In the genomic region with DNA sequence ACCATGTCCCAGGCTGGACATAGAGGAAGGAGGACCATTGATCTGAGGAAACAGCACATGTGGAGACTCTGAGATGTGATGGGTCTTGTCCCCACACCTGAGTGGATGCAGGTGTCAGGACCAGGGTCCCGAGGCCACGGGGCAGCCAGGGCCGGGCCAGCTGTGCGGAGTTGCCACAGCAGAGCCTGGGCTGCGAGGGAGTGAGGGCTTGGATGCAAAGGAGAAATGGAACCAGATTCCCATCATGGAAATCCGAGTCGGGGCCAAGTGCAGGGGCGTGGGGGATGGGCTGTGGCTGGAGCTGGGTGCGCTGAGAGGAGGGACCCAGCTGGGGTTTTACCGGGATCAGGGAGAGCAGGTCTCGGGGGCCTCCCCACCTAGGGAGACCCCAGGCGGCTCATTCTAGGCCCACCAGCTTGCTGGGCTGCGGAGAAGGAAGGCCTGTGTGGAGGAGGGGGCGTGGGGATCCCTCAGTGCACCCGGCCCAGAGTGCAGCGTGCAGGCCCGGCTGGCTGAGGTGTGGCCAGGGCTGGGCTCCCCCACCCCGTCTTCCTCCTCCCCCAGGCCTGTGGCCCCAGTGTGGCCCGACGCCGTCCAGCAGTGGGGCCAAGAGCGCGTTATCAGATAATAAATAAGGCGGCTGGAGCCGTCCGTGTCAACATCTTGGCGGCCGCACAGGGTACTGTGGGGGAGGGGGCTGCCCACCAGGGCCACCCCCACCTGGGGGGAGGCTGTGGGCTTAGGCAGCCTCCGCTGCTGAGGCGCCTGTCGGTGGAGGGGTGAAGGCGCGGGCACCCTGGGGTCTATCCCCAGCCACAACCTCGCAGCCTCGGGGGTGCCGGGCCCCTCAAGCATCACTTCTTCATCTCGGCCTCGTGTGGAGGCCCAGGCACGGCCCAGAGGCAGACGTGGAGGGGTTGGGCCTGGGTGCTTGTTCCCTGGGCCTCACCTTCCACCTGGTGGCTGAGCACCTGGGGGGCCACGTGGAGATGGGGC, we compare ENCODE assay signal across 1 cellular context.
TF ChIP-seq lines count a peak whose summit lies in the region.

No MANE protein-coding gene starts in this region.

TF ChIP-seq in K562, 482 proteins besides CTCF, POLR2A, EP300 and RAD21 (continued from another document):
- TF ChIP-seq, protein P1, sequence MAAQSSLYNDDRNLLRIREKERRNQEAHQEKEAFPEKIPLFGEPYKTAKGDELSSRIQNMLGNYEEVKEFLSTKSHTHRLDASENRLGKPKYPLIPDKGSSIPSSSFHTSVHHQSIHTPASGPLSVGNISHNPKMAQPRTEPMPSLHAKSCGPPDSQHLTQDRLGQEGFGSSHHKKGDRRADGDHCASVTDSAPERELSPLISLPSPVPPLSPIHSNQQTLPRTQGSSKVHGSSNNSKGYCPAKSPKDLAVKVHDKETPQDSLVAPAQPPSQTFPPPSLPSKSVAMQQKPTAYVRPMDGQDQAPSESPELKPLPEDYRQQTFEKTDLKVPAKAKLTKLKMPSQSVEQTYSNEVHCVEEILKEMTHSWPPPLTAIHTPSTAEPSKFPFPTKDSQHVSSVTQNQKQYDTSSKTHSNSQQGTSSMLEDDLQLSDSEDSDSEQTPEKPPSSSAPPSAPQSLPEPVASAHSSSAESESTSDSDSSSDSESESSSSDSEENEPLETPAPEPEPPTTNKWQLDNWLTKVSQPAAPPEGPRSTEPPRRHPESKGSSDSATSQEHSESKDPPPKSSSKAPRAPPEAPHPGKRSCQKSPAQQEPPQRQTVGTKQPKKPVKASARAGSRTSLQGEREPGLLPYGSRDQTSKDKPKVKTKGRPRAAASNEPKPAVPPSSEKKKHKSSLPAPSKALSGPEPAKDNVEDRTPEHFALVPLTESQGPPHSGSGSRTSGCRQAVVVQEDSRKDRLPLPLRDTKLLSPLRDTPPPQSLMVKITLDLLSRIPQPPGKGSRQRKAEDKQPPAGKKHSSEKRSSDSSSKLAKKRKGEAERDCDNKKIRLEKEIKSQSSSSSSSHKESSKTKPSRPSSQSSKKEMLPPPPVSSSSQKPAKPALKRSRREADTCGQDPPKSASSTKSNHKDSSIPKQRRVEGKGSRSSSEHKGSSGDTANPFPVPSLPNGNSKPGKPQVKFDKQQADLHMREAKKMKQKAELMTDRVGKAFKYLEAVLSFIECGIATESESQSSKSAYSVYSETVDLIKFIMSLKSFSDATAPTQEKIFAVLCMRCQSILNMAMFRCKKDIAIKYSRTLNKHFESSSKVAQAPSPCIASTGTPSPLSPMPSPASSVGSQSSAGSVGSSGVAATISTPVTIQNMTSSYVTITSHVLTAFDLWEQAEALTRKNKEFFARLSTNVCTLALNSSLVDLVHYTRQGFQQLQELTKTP (IDR thresholded peaks at IDR 0.05; ENCODE audit: low read depth in 1 of 2, partially characterized antibody in 2 of 2) = no peak
- TF ChIP-seq ZNF263 (CRISPR knock-in tag; IDR thresholded peaks at IDR 0.05; ENCODE audit: borderline replicate concordance) (peak; percentile 12; the same call in 1 of the 2 replicates), NCOA6 (IDR thresholded peaks at IDR 0.05) (no peak; the same call in 1 of the 2 replicates), CTBP1 (IDR thresholded peaks at IDR 0.05; ENCODE audit: borderline replicate concordance) (peak; percentile 52; the same call in 1 of the 2 replicates), MBD2 (IDR thresholded peaks at IDR 0.05; ENCODE audit: borderline replicate concordance, low read depth) (0 out of 2 replicates have a peak, but pooled peaks have one; percentile 21), MEIS2 (IDR thresholded peaks at IDR 0.05; ENCODE audit: partially characterized antibody) (peak; percentile 47), MAZ (CRISPR knock-in tag; conservative IDR thresholded peaks at IDR 0.05 in 1 of 2, IDR thresholded peaks at IDR 0.05 in 1 of 2) (peak in 1 of 2 experiments; percentile 72; a peak in 1 of 4 replicates), ESRRA (IDR thresholded peaks at IDR 0.05; ENCODE audit: borderline replicate concordance, low read depth) (0 out of 2 replicates have a peak, but pooled peaks have one; percentile 31)
- TF ChIP-seq, protein P2, sequence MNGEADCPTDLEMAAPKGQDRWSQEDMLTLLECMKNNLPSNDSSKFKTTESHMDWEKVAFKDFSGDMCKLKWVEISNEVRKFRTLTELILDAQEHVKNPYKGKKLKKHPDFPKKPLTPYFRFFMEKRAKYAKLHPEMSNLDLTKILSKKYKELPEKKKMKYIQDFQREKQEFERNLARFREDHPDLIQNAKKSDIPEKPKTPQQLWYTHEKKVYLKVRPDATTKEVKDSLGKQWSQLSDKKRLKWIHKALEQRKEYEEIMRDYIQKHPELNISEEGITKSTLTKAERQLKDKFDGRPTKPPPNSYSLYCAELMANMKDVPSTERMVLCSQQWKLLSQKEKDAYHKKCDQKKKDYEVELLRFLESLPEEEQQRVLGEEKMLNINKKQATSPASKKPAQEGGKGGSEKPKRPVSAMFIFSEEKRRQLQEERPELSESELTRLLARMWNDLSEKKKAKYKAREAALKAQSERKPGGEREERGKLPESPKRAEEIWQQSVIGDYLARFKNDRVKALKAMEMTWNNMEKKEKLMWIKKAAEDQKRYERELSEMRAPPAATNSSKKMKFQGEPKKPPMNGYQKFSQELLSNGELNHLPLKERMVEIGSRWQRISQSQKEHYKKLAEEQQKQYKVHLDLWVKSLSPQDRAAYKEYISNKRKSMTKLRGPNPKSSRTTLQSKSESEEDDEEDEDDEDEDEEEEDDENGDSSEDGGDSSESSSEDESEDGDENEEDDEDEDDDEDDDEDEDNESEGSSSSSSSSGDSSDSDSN (IDR thresholded peaks at IDR 0.05; ENCODE audit: borderline replicate concordance in 1 of 2, low read depth in 2 of 2, low read length in 2 of 2) = 0 out of 4 replicates have a peak, but pooled peaks of 1 of the 2 experiments have one; percentile 54
- TF ChIP-seq, protein P3, sequence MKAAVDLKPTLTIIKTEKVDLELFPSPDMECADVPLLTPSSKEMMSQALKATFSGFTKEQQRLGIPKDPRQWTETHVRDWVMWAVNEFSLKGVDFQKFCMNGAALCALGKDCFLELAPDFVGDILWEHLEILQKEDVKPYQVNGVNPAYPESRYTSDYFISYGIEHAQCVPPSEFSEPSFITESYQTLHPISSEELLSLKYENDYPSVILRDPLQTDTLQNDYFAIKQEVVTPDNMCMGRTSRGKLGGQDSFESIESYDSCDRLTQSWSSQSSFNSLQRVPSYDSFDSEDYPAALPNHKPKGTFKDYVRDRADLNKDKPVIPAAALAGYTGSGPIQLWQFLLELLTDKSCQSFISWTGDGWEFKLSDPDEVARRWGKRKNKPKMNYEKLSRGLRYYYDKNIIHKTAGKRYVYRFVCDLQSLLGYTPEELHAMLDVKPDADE (conservative IDR thresholded peaks at IDR 0.05; ENCODE audit: control insufficient read depth, low read depth, low read length) = no peak
- TF ChIP-seq, protein P4, sequence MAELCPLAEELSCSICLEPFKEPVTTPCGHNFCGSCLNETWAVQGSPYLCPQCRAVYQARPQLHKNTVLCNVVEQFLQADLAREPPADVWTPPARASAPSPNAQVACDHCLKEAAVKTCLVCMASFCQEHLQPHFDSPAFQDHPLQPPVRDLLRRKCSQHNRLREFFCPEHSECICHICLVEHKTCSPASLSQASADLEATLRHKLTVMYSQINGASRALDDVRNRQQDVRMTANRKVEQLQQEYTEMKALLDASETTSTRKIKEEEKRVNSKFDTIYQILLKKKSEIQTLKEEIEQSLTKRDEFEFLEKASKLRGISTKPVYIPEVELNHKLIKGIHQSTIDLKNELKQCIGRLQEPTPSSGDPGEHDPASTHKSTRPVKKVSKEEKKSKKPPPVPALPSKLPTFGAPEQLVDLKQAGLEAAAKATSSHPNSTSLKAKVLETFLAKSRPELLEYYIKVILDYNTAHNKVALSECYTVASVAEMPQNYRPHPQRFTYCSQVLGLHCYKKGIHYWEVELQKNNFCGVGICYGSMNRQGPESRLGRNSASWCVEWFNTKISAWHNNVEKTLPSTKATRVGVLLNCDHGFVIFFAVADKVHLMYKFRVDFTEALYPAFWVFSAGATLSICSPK (IDR thresholded peaks at IDR 0.05; ENCODE audit: borderline replicate concordance) = no peak
- TF ChIP-seq, protein P5, sequence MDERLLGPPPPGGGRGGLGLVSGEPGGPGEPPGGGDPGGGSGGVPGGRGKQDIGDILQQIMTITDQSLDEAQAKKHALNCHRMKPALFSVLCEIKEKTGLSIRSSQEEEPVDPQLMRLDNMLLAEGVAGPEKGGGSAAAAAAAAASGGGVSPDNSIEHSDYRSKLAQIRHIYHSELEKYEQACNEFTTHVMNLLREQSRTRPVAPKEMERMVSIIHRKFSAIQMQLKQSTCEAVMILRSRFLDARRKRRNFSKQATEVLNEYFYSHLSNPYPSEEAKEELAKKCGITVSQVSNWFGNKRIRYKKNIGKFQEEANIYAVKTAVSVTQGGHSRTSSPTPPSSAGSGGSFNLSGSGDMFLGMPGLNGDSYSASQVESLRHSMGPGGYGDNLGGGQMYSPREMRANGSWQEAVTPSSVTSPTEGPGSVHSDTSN (CRISPR knock-in tag; IDR thresholded peaks at IDR 0.05; ENCODE audit: low read depth) = no peak
- TF ChIP-seq, protein P5 (tag; conservative IDR thresholded peaks at IDR 0.05; ENCODE audit: low read depth) = 0 out of 2 replicates have a peak, but pooled peaks have one; percentile 30
- TF ChIP-seq, protein P6, sequence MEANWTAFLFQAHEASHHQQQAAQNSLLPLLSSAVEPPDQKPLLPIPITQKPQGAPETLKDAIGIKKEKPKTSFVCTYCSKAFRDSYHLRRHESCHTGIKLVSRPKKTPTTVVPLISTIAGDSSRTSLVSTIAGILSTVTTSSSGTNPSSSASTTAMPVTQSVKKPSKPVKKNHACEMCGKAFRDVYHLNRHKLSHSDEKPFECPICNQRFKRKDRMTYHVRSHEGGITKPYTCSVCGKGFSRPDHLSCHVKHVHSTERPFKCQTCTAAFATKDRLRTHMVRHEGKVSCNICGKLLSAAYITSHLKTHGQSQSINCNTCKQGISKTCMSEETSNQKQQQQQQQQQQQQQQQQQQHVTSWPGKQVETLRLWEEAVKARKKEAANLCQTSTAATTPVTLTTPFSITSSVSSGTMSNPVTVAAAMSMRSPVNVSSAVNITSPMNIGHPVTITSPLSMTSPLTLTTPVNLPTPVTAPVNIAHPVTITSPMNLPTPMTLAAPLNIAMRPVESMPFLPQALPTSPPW (CRISPR knock-in tag; IDR thresholded peaks at IDR 0.05) = peak; percentile 81
- TF ChIP-seq, protein P7, sequence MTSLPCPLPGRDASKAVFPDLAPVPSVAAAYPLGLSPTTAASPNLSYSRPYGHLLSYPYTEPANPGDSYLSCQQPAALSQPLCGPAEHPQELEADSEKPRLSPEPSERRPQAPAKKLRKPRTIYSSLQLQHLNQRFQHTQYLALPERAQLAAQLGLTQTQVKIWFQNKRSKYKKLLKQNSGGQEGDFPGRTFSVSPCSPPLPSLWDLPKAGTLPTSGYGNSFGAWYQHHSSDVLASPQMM (CRISPR knock-in tag; IDR thresholded peaks at IDR 0.05) = no peak
- TF ChIP-seq, protein P8, sequence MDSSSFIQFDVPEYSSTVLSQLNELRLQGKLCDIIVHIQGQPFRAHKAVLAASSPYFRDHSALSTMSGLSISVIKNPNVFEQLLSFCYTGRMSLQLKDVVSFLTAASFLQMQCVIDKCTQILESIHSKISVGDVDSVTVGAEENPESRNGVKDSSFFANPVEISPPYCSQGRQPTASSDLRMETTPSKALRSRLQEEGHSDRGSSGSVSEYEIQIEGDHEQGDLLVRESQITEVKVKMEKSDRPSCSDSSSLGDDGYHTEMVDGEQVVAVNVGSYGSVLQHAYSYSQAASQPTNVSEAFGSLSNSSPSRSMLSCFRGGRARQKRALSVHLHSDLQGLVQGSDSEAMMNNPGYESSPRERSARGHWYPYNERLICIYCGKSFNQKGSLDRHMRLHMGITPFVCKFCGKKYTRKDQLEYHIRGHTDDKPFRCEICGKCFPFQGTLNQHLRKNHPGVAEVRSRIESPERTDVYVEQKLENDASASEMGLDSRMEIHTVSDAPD (CRISPR knock-in tag; IDR thresholded peaks at IDR 0.05) = no peak
